ENCODE assay signal across 1 cellular context in genomic region chr11:66344550-66345315, GRCh38.
TF ChIP-seq lines count a peak whose summit lies in the region.

BRMS1 (minus strand) TSS chr11:66345104; CDS start chr11:66342234, 2,870 bp downstream.

TF ChIP-seq in HepG2, 621 proteins besides CTCF, POLR2A, EP300 and RAD21 (continued from another document and continues in another):
- TF ChIP-seq ZNF318 (CRISPR knock-in tag; IDR thresholded peaks at IDR 0.05) (peak; percentile 59; the same call in 1 of the 2 replicates), ZNF468 (CRISPR knock-in tag; IDR thresholded peaks at IDR 0.05) (no peak), TOE1 (CRISPR knock-in tag; IDR thresholded peaks at IDR 0.05) (no peak), ZFY (CRISPR knock-in tag; IDR thresholded peaks at IDR 0.05) (peak; percentile 95), RNF2 (conservative IDR thresholded peaks at IDR 0.05; ENCODE audit: low read depth) (0 out of 2 replicates have a peak, but pooled peaks have one; percentile 62), PBX3 (CRISPR knock-in tag; IDR thresholded peaks at IDR 0.05; ENCODE audit: borderline replicate concordance) (no peak), ZBTB3 (CRISPR knock-in tag; IDR thresholded peaks at IDR 0.05; ENCODE audit: borderline replicate concordance, low read depth) (0 out of 2 replicates have a peak, but pooled peaks have one; percentile 88), NCOA5 (CRISPR knock-in tag; IDR thresholded peaks at IDR 0.05) (no peak), GTF2F1 (IDR thresholded peaks at IDR 0.05; ENCODE audit: low read length) (no peak), RFX1 (IDR thresholded peaks at IDR 0.05) (peak; percentile 85), ZNF513 (CRISPR knock-in tag; conservative IDR thresholded peaks at IDR 0.05) (no peak), MLXIP (CRISPR knock-in tag; IDR thresholded peaks at IDR 0.05; ENCODE audit: borderline replicate concordance) (no peak), ZNF800 (CRISPR knock-in tag; IDR thresholded peaks at IDR 0.05) (no peak), KLF6 (CRISPR knock-in tag; IDR thresholded peaks at IDR 0.05) (peak; percentile 61), CBX5 (CRISPR knock-in tag; IDR thresholded peaks at IDR 0.05; ENCODE audit: borderline replicate concordance) (peak; percentile 53; the same call in 1 of the 2 replicates), SNAPC2 (CRISPR knock-in tag; IDR thresholded peaks at IDR 0.05) (peak; percentile 79), ZNF292 (CRISPR knock-in tag; IDR thresholded peaks at IDR 0.05; ENCODE audit: borderline replicate concordance, low read depth) (0 out of 2 replicates have a peak, but pooled peaks have one; percentile 70), AKAP8 (CRISPR knock-in tag; IDR thresholded peaks at IDR 0.05) (no peak), ZNF337 (CRISPR knock-in tag; IDR thresholded peaks at IDR 0.05; ENCODE audit: borderline replicate concordance, low read depth) (peak; percentile 49; the same call in 1 of the 2 replicates), BCLAF1 (IDR thresholded peaks at IDR 0.05) (no peak), ZNF230 (CRISPR knock-in tag; IDR thresholded peaks at IDR 0.05) (peak; percentile 70; the same call in 1 of the 2 replicates), ZNF704 (CRISPR knock-in tag; IDR thresholded peaks at IDR 0.05; ENCODE audit: borderline replicate concordance) (no peak), ZBTB38 (CRISPR knock-in tag; IDR thresholded peaks at IDR 0.05) (peak; percentile 85), ZNF549 (CRISPR knock-in tag; IDR thresholded peaks at IDR 0.05) (no peak), POLR2AphosphoS2 (IDR thresholded peaks at IDR 0.05; ENCODE audit: low read depth, low read length) (no peak), PREB (CRISPR knock-in tag; IDR thresholded peaks at IDR 0.05) (no peak), ZMAT3 (CRISPR knock-in tag; conservative IDR thresholded peaks at IDR 0.05) (peak; percentile 75; the same call in 1 of the 2 replicates), TAF15 (IDR thresholded peaks at IDR 0.05; ENCODE audit: low read depth, low read length, poor library complexity, severe bottlenecking) (peak; percentile 84)
